In the genomic region with DNA sequence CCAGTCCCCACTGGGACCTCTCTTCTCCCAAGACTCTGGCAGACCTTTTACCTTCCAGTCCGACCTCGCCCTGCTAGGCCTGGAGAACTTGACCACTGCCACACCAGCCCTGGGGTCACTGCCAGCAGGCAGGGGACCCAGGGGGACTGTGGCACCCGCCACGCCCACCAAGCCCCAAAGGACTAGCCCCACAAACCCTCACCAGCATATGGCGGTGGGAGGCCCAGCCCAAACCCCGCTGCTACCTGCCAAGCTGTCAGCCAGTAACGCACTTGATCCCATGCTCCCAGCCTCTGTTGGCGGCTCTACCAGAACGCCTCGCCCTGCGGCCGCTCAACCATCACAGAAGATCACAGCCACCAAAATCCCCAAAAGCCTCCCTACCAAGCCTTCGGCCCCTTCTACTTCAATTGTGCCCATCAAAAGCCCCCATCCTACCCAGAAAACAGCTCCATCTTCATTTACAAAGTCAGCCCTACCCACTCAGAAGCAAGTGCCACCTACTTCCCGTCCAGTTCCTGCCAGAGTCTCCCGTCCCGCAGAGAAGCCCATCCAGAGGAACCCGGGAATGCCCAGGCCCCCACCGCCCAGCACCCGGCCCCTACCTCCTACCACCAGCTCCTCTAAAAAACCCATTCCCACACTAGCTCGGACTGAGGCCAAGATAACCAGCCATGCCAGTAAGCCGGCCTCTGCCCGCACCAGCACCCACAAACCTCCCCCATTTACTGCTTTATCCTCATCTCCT, we compare ENCODE assay signal across 2 cellular contexts.
TF ChIP-seq lines count a peak whose summit lies in the region.

No MANE protein-coding gene starts in this region.

TF ChIP-seq in HCT116, 20 proteins besides CTCF, POLR2A, EP300 and RAD21:
- TF ChIP-seq, protein P1, sequence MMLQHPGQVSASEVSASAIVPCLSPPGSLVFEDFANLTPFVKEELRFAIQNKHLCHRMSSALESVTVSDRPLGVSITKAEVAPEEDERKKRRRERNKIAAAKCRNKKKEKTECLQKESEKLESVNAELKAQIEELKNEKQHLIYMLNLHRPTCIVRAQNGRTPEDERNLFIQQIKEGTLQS (IDR thresholded peaks at IDR 0.05) = no peak
- no peak for TF ChIP-seq YY1 (IDR thresholded peaks at IDR 0.05; ENCODE audit: extremely low read depth, insufficient replicate concordance, low read depth, low read length)
- TF ChIP-seq ZNF274 (IDR thresholded peaks at IDR 0.05; ENCODE audit: low read depth, low read length) = no peak
- no peak for TF ChIP-seq ELF1 (IDR thresholded peaks at IDR 0.05; ENCODE audit: borderline replicate concordance, low read depth)
- no peak for TF ChIP-seq EZH2phosphoT487 (IDR thresholded peaks at IDR 0.05; ENCODE audit: borderline replicate concordance)
- TF ChIP-seq JUND (IDR thresholded peaks at IDR 0.05) = no peak
- TF ChIP-seq, protein P2, sequence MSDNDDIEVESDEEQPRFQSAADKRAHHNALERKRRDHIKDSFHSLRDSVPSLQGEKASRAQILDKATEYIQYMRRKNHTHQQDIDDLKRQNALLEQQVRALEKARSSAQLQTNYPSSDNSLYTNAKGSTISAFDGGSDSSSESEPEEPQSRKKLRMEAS (IDR thresholded peaks at IDR 0.05) = no peak
- TF ChIP-seq, protein P3, sequence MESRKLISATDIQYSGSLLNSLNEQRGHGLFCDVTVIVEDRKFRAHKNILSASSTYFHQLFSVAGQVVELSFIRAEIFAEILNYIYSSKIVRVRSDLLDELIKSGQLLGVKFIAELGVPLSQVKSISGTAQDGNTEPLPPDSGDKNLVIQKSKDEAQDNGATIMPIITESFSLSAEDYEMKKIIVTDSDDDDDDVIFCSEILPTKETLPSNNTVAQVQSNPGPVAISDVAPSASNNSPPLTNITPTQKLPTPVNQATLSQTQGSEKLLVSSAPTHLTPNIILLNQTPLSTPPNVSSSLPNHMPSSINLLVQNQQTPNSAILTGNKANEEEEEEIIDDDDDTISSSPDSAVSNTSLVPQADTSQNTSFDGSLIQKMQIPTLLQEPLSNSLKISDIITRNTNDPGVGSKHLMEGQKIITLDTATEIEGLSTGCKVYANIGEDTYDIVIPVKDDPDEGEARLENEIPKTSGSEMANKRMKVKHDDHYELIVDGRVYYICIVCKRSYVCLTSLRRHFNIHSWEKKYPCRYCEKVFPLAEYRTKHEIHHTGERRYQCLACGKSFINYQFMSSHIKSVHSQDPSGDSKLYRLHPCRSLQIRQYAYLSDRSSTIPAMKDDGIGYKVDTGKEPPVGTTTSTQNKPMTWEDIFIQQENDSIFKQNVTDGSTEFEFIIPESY (IDR thresholded peaks at IDR 0.05; ENCODE audit: extremely low read depth, insufficient replicate concordance, low read length) = no peak
- TF ChIP-seq, protein P4, sequence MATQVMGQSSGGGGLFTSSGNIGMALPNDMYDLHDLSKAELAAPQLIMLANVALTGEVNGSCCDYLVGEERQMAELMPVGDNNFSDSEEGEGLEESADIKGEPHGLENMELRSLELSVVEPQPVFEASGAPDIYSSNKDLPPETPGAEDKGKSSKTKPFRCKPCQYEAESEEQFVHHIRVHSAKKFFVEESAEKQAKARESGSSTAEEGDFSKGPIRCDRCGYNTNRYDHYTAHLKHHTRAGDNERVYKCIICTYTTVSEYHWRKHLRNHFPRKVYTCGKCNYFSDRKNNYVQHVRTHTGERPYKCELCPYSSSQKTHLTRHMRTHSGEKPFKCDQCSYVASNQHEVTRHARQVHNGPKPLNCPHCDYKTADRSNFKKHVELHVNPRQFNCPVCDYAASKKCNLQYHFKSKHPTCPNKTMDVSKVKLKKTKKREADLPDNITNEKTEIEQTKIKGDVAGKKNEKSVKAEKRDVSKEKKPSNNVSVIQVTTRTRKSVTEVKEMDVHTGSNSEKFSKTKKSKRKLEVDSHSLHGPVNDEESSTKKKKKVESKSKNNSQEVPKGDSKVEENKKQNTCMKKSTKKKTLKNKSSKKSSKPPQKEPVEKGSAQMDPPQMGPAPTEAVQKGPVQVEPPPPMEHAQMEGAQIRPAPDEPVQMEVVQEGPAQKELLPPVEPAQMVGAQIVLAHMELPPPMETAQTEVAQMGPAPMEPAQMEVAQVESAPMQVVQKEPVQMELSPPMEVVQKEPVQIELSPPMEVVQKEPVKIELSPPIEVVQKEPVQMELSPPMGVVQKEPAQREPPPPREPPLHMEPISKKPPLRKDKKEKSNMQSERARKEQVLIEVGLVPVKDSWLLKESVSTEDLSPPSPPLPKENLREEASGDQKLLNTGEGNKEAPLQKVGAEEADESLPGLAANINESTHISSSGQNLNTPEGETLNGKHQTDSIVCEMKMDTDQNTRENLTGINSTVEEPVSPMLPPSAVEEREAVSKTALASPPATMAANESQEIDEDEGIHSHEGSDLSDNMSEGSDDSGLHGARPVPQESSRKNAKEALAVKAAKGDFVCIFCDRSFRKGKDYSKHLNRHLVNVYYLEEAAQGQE (IDR thresholded peaks at IDR 0.05; ENCODE audit: low read depth) = no peak
- TF ChIP-seq SIN3A (IDR thresholded peaks at IDR 0.05; ENCODE audit: low read depth) = no peak
- no peak for TF ChIP-seq POLR2AphosphoS5 (IDR thresholded peaks at IDR 0.05; ENCODE audit: low read depth, low read length)
- TF ChIP-seq CEBPB (IDR thresholded peaks at IDR 0.05; ENCODE audit: low read depth) = no peak

TF ChIP-seq in endothelial cell of umbilical vein, 7 proteins besides CTCF, POLR2A, EP300 and RAD21:
- no peak for TF ChIP-seq GATA2 (IDR thresholded peaks at IDR 0.05; ENCODE audit: insufficient read depth, insufficient read length, low read depth, low read length)
- TF ChIP-seq POLR2AphosphoS5 (IDR thresholded peaks at IDR 0.05; ENCODE audit: insufficient read depth, low read depth, low read length) = no peak
- no peak for TF ChIP-seq MYC (IDR thresholded peaks at IDR 0.05; ENCODE audit: low read depth, low read length)
- TF ChIP-seq, protein P2 (IDR thresholded peaks at IDR 0.05; ENCODE audit: insufficient read depth, insufficient read length) = no peak
- no peak for TF ChIP-seq EZH2 (IDR thresholded peaks at IDR 0.05; ENCODE audit: borderline replicate concordance, low read depth, low read length, severe bottlenecking)
- no peak for TF ChIP-seq JUN (IDR thresholded peaks at IDR 0.05; ENCODE audit: borderline replicate concordance, insufficient read depth, insufficient read length, low read depth)
- no peak for TF ChIP-seq FOS (IDR thresholded peaks at IDR 0.05; ENCODE audit: borderline replicate concordance, insufficient read depth, low read length)
